1 cellular context compared by ENCODE assay signal in genomic region chr17:28368915-28369683, GRCh38.
TF ChIP-seq lines count a peak whose summit lies in the region.

No MANE protein-coding gene starts in this region.

TF ChIP-seq in GM12878, 131 proteins besides CTCF, POLR2A, EP300 and RAD21:
- TF ChIP-seq CBX5 (IDR thresholded peaks at IDR 0.05; ENCODE audit: low read depth), result no peak
- TF ChIP-seq SRF (IDR thresholded peaks at IDR 0.05; ENCODE audit: low read depth in 2 of 2, low read length in 2 of 2), result no peak
- TF ChIP-seq RELA (IDR thresholded peaks at IDR 0.05; ENCODE audit: borderline replicate concordance, partially characterized antibody), result no peak
- TF ChIP-seq YY1 (IDR thresholded peaks at IDR 0.05; ENCODE audit: low read depth, low read length), result no peak
- no peak for TF ChIP-seq NFXL1 (IDR thresholded peaks at IDR 0.05; ENCODE audit: borderline replicate concordance)
- no peak for TF ChIP-seq NKRF (conservative IDR thresholded peaks at IDR 0.05)
- no peak for TF ChIP-seq KDM1A (IDR thresholded peaks at IDR 0.05; ENCODE audit: borderline replicate concordance)
- no peak for TF ChIP-seq MEF2B (IDR thresholded peaks at IDR 0.05; ENCODE audit: partially characterized antibody, poor library complexity, severe bottlenecking)
- no peak for TF ChIP-seq SKIL (IDR thresholded peaks at IDR 0.05; ENCODE audit: low read depth, poor library complexity, severe bottlenecking)
- TF ChIP-seq SIX5 (IDR thresholded peaks at IDR 0.05; ENCODE audit: low read depth, low read length, severe bottlenecking), result no peak
- TF ChIP-seq MYC (IDR thresholded peaks at IDR 0.05; ENCODE audit: insufficient read depth, insufficient read length, insufficient replicate concordance, low read length, severe bottlenecking), result no peak
- TF ChIP-seq CHD2 (IDR thresholded peaks at IDR 0.05; ENCODE audit: borderline replicate concordance, low read depth, low read length), result no peak
- no peak for TF ChIP-seq TARDBP (IDR thresholded peaks at IDR 0.05; ENCODE audit: borderline replicate concordance)
- no peak for TF ChIP-seq BCL3 (IDR thresholded peaks at IDR 0.05; ENCODE audit: borderline replicate concordance, insufficient read depth, low read depth, low read length, poor library complexity, severe bottlenecking)
